Comparison of ENCODE assay signal across 27 cellular contexts in the genomic region with DNA sequence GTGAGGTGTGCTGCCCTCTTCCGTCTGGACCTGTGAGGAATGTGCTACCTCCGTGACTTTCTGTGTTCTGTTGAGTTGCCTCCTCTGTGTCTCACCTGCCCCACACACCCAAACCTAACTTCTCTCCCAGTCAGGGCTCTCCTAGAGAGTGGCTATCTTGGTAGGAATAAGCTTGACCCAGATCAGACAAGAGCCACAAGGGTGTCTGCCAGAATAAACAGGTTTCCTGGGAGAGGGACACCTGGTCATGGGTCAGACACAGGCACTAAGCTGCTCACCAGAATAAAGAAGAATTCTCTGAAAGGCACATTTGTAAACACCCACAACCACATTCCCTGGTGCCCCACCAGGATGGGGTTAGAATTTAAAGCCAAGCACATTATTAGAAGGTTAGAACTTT. TPM values are rescaled to one million over a fixed set of nuclear protein-coding genes. Genes with fewer than 3 reads are reported as not detected.
"Had no signal": no experiment of that assay in that cellular context is flagged by ENCODE, and none has a peak within 500 bp of the region (broad histone marks: within the 10 kb centered on the region; RNA-seq: fewer than 3 reads in every experiment).

No MANE protein-coding gene starts in this region.

- H3K9me3 ChIP-seq: colonic mucosa, prostate gland, suprapubic skin, vagina had no signal

- H3K27ac ChIP-seq: colonic mucosa, prostate gland, right atrium auricular region, suprapubic skin, vagina had no signal

- H3K27me3 Mint-ChIP-seq: stimulated activated naive CD8-positive, alpha-beta T cell treated with anti-CD3 and anti-CD28 coated beads, Interleukin-15, amount 100 ng/mL, for 72 hours had no signal

- H3K4me1 Mint-ChIP-seq: endodermal cell, mesothelial cell of epicardium, neural crest cell had no signal

- ATAC-seq: left lobe of liver; SK-N-SH treated with all-trans-retinoic acid at 6 μM for 48 hours; stimulated activated naive CD8-positive, alpha-beta T cell treated with anti-CD3 and anti-CD28 coated beads, Interleukin-15, amount 100 ng/mL, for 72 hours had no signal

- H3K36me3 ChIP-seq: colonic mucosa, prostate gland had no signal

- H3K4me3 Mint-ChIP-seq: endodermal cell, mesothelial cell of epicardium, neural crest cell had no signal

- DNase-seq: activated CD4-positive, alpha-beta T cell treated with anti-CD3 and anti-CD28 coated beads, Interleukin-2, amount 50 U/mL, for 1 hour; activated naive CD4-positive, alpha-beta T cell treated with anti-CD3 and anti-CD28 coated beads, Interleukin-2, amount 50 U/mL, for 16 hours; amniotic stem cell; caudate nucleus; colonic mucosa; endodermal cell; hypothalamus; islet precursor cell; stimulated activated CD4-positive, alpha-beta T cell treated with anti-CD3 and anti-CD28 coated beads, Interleukin-12 subunit alpha, Interleukin-12 subunit beta, amount 100 ng/mL, for 4 hours; stimulated activated CD4-positive, alpha-beta T cell treated with anti-CD3 and anti-CD28 coated beads, Interleukin-1b, Interleukin-23, amount 100 ng/mL, for 48 hours; stimulated activated naive CD8-positive, alpha-beta T cell treated with anti-CD3 and anti-CD28 coated beads, Interleukin-15, amount 100 ng/mL, for 72 hours; T-helper 1 cell; T1000; trophoblast cell had no signal

- H3K4me1 ChIP-seq: colonic mucosa, prostate gland, right atrium auricular region, suprapubic skin, vagina had no signal

- H3K4me3 ChIP-seq: colonic mucosa, lung, prostate gland, right atrium auricular region, suprapubic skin, vagina had no signal

- H3K27me3 ChIP-seq: colonic mucosa, right atrium auricular region, suprapubic skin, vagina had no signal

- H3K9me3 Mint-ChIP-seq: stimulated activated naive CD8-positive, alpha-beta T cell treated with anti-CD3 and anti-CD28 coated beads, Interleukin-15, amount 100 ng/mL, for 72 hours had no signal

- H3K27ac Mint-ChIP-seq: endodermal cell, mesothelial cell of epicardium had no signal

RNA-seq across cellular contexts. Expression of a gene that starts 14.1 kb away (rescaled TPM):
- total RNA-seq: activated CD8-positive, alpha-beta memory T cell treated with anti-CD3 and anti-CD28 coated beads for 36 hours; colonic mucosa; endodermal cell; epithelial cell of proximal tubule; frontal cortex; left lobe of liver; lung; mesothelial cell of epicardium; neural crest cell; omental fat pad; prostate gland; right atrium auricular region; suprapubic skin; vagina had no signal
- polyA plus RNA-seq: lung had no signal
